In genomic region chrX:1391707-1392375, GRCh38 we compare ENCODE assay signal across 8 cellular contexts. TPM values are rescaled to one million over a fixed set of nuclear protein-coding genes. Genes with fewer than 3 reads are reported as not detected.
DNase-seq lines count a peak whose midpoint lies in the region; ATAC-seq, FAIRE-seq and TF ChIP-seq lines count a peak whose summit lies in the region.

SLC25A6 (minus strand) TSS chrX:1392113; CDS start chrX:1392009, 104 bp downstream.

- peak; percentile 93 for ATAC-seq in HG02678 (IDR thresholded peaks at IDR 0.05; ENCODE audit: unreplicated experiment)

- H3K9ac ChIP-seq in adipocyte (ENCODE audit: low read length): peak within 1 kb of the TSS; percentile 100

- TF ChIP-seq CTCF in GM12874 (IDR thresholded peaks at IDR 0.05; ENCODE audit: insufficient read depth, low read depth, low read length) (0 out of 2 replicates have a peak, but pooled peaks have one; percentile 25), right atrium auricular region (IDR thresholded peaks at IDR 0.05) (no peak), retinal pigment epithelial cell (conservative IDR thresholded peaks at IDR 0.05; ENCODE audit: low read depth, low read length) (peak; percentile 7)

- H3K27me3 ChIP-seq in adipocyte (replicated peaks; ENCODE audit: control insufficient read depth, insufficient read depth, low read length) (no peaks in the 10 kb centered on the region), right atrium auricular region (no peaks in the 10 kb centered on the region)

- H3K9me3 ChIP-seq in adipocyte (ENCODE audit: control insufficient read depth, low read length) (no peaks in the 10 kb centered on the region), right atrium auricular region (no peaks in the 10 kb centered on the region)

- H3K27ac ChIP-seq in right atrium auricular region: peak within 1 kb of the TSS; percentile 98 to 100

- H3K4me3 ChIP-seq in adipocyte (ENCODE audit: low read length) (peak within 1 kb of the TSS; percentile 100), right atrium auricular region (peak within 1 kb of the TSS; percentile 99 to 100), retinal pigment epithelial cell (ENCODE audit: low read length) (peak within 1 kb of the TSS; percentile 85)

- H3K4me1 ChIP-seq in adipocyte (ENCODE audit: control insufficient read depth, insufficient read depth, low read length): peaks cover 49% of the 10 kb centered on the region
- H3K4me1 ChIP-seq in right atrium auricular region: peaks cover 0 to 50% of the 10 kb centered on the region in 2 donors

- DNase-seq in RCC 7860 (ENCODE audit: low spot score): peak; percentile 95
- peak; percentile 99 for DNase-seq in adipocyte (ENCODE audit: low read depth)
- peak; percentile 99 for DNase-seq in right atrium auricular region (ENCODE audit: low spot score)
- DNase-seq in retinal pigment epithelial cell (ENCODE audit: low read depth): peak; percentile 84
- DNase-seq in NCI-H69 (lab: John Stamatoyannopoulos, UW): no peak
- DNase-seq in hypothalamus (lab: John Stamatoyannopoulos, UW): no peak

- peak; percentile 24 for FAIRE-seq in RCC 7860 (lab: Jason Lieb, UNC)

- peaks cover 43% of the 10 kb centered on the region for H3K36me3 ChIP-seq in adipocyte (ENCODE audit: control insufficient read depth, insufficient read depth, low read length, severe bottlenecking)
- peaks cover 41% of the 10 kb centered on the region for H3K36me3 ChIP-seq in right atrium auricular region

RNA-seq across cellular contexts. Expression of gene SLC25A6, which starts in this region (rescaled TPM):
- total RNA-seq in right atrium auricular region: 100 to 1,000 TPM; 109 to 157 TPM

Comparison
In these comparisons a context has a peak if more than half of its experiments do, and no peak if none do; other contexts are left out.
1. CTCF ChIP-seq: peak in GM12874 (single experiment) and retinal pigment epithelial cell (single experiment); none in right atrium auricular region (0 of 2).
2. DNase-seq: peak in RCC 7860 (single experiment), adipocyte (single experiment), right atrium auricular region (single experiment) and retinal pigment epithelial cell (single experiment); none in NCI-H69 (single experiment) and hypothalamus (0 of 51).
3. Peak in every context shown above with its lines, with median percentiles within 50 percentile points of each other: H3K4me3 ChIP-seq.